Comparison of ENCODE assay signal across 6 cellular contexts in genomic region chr5:176193636-176194035, GRCh38. TPM values are rescaled to one million over a fixed set of nuclear protein-coding genes. Genes with fewer than 3 reads are reported as not detected.
DNase-seq lines count a peak whose midpoint lies in the region; ATAC-seq and TF ChIP-seq lines count a peak whose summit lies in the region.
"Not testable (repeated sequence)": the region's sequence is repeated elsewhere in the genome, so short reads cannot be mapped to it uniquely, and the experiment has no call there.

No MANE protein-coding gene starts in this region.

- H3K4me3 ChIP-seq in KMS-11 (IDR thresholded peaks at IDR 0.05; ENCODE audit: insufficient read depth, low read depth, low read length); endodermal cell (ENCODE audit: low read length); neuronal stem cell (ENCODE audit: low read length in 2 of 2): not testable (repeated sequence)

- H3K4me1 Mint-ChIP-seq in T-helper 17 cell (peaks cover 15% of the 10 kb centered on the region), endodermal cell (peaks cover 12% of the 10 kb centered on the region)
- H3K4me1 Mint-ChIP-seq in activated naive CD4-positive, alpha-beta T cell treated with anti-CD3 and anti-CD28 coated beads, Interleukin-2, amount 50 U/mL, for 24 hours: not testable (repeated sequence)

- not testable (repeated sequence) for H2BK120ac ChIP-seq in neuronal stem cell (ENCODE audit: low read depth, low read length)

- H3K4me1 ChIP-seq in KMS-11 (ENCODE audit: low read depth, poor library complexity, severe bottlenecking); endodermal cell (ENCODE audit: control insufficient read depth, insufficient read depth, low read length); neuronal stem cell (ENCODE audit: control insufficient read depth in 2 of 2, insufficient read depth in 1 of 2, low read depth in 1 of 2, low read length in 2 of 2): not testable (repeated sequence)

- H3K4ac ChIP-seq in neuronal stem cell (ENCODE audit: low read length): not testable (repeated sequence)

- not testable (repeated sequence) for H3K36me3 Mint-ChIP-seq in T-helper 17 cell (ENCODE audit: low read depth); activated naive CD4-positive, alpha-beta T cell treated with anti-CD3 and anti-CD28 coated beads, Interleukin-2, amount 50 U/mL, for 24 hours; endodermal cell (ENCODE audit: low read depth)

- peak overlapping the region; percentile 71; the same call in 1 of the 2 replicates for H3K9ac ChIP-seq in KMS-11
- H3K9ac ChIP-seq in endodermal cell (ENCODE audit: extremely low read depth, low read length, poor library complexity, severe bottlenecking); neuronal stem cell (ENCODE audit: low read depth, low read length, poor library complexity): not testable (repeated sequence)

- peak overlapping the region; percentile 48; the same call in 1 of the 2 replicates for H3K4me2 ChIP-seq in KMS-11
- H3K4me2 ChIP-seq in neuronal stem cell (ENCODE audit: insufficient read depth, low read length, poor library complexity, severe bottlenecking): not testable (repeated sequence)

- not testable (repeated sequence) for TF ChIP-seq CTCF in KMS-11 (conservative IDR thresholded peaks at IDR 0.05; ENCODE audit: low read depth, low read length); endodermal cell (conservative IDR thresholded peaks at IDR 0.05)

- H3K27ac ChIP-seq in KMS-11: peak overlapping the region; percentile 75
- not testable (repeated sequence) for H3K27ac ChIP-seq in endodermal cell (ENCODE audit: low read depth, low read length); neuronal stem cell (replicated peaks; ENCODE audit: low read length)

- not testable (repeated sequence) for H3K18ac ChIP-seq in neuronal stem cell (ENCODE audit: low read length)

- peaks cover 15% of the 10 kb centered on the region for H3K79me2 ChIP-seq in KMS-11 (ENCODE audit: insufficient read depth, low read depth)

- H3K14ac ChIP-seq in neuronal stem cell (ENCODE audit: low read length): not testable (repeated sequence)

- WGBS in endodermal cell (ENCODE audit: insufficient coverage in 1 of 2, insufficient read length in 1 of 2), 2 experiments: 70 to 87% methylated on average over 2 to 17 of the region's 17 CpGs
- no CpG with 5 or more reads among the region's 17 CpGs for WGBS in neuronal stem cell (ENCODE audit: extremely low coverage in 2 of 2, insufficient read length in 2 of 2, insufficient replicate concordance in 1 of 2), 2 donors

- not testable (repeated sequence) for H4K20me1 ChIP-seq in KMS-11 (ENCODE audit: insufficient read depth)

- H3K9me3 Mint-ChIP-seq in activated naive CD4-positive, alpha-beta T cell treated with anti-CD3 and anti-CD28 coated beads, Interleukin-2, amount 50 U/mL, for 24 hours; endodermal cell: not testable (repeated sequence)

- ATAC-seq in T-helper 17 cell: not testable (repeated sequence)

- H3K27me3 Mint-ChIP-seq in T-helper 17 cell (peaks cover 11% of the 10 kb centered on the region), endodermal cell (ENCODE audit: insufficient read depth) (peaks cover 32% of the 10 kb centered on the region)
- H3K27me3 Mint-ChIP-seq in activated naive CD4-positive, alpha-beta T cell treated with anti-CD3 and anti-CD28 coated beads, Interleukin-2, amount 50 U/mL, for 24 hours: not testable (repeated sequence)

- not testable (repeated sequence) for H3K27me3 ChIP-seq in KMS-11 (ENCODE audit: insufficient read depth, low read depth); endodermal cell (ENCODE audit: control insufficient read depth, insufficient read depth, low read length, poor library complexity, severe bottlenecking)
- peaks cover 1 to 49% (median 17%) of the 10 kb centered on the region in 3 experiments for H3K27me3 ChIP-seq in neuronal stem cell (ENCODE audit: control insufficient read depth in 3 of 3, insufficient read depth in 3 of 3, low read depth in 1 of 3, low read length in 3 of 3)

- not testable (repeated sequence) for H3K79me1 ChIP-seq in neuronal stem cell (ENCODE audit: low read depth, low read length)

- H3K23ac ChIP-seq in neuronal stem cell (ENCODE audit: low read depth, low read length, poor library complexity): not testable (repeated sequence)

- H3K9me3 ChIP-seq in T-helper 17 cell (ENCODE audit: control insufficient read depth, low read length, poor library complexity, severe bottlenecking); endodermal cell (ENCODE audit: control insufficient read depth, low read length); neuronal stem cell (replicated peaks in 1 of 2; ENCODE audit: control insufficient read depth in 2 of 2, insufficient read depth in 1 of 2, low read depth in 1 of 2, low read length in 2 of 2): not testable (repeated sequence)

- not testable (repeated sequence) for H4K8ac ChIP-seq in neuronal stem cell (ENCODE audit: low read depth, low read length)

- not testable (repeated sequence) for H2BK15ac ChIP-seq in neuronal stem cell (ENCODE audit: low read length)

- peak; percentile 43 for DNase-seq in DMS53 (lab: John Stamatoyannopoulos, UW)
- DNase-seq in T-helper 17 cell; neuronal stem cell (ENCODE audit: low spot score): not testable (repeated sequence)
- peak; percentile 38 for DNase-seq in endodermal cell

- H4K91ac ChIP-seq in neuronal stem cell (ENCODE audit: low read depth, low read length, poor library complexity): not testable (repeated sequence)

- not testable (repeated sequence) for H3K27ac Mint-ChIP-seq in T-helper 17 cell; activated naive CD4-positive, alpha-beta T cell treated with anti-CD3 and anti-CD28 coated beads, Interleukin-2, amount 50 U/mL, for 24 hours; endodermal cell

- H2BK12ac ChIP-seq in neuronal stem cell (ENCODE audit: low read length): not testable (repeated sequence)

- H2AFZ ChIP-seq in KMS-11 (ENCODE audit: low read depth): not testable (repeated sequence)
- peak overlapping the region; percentile 45 for H2AFZ ChIP-seq in neuronal stem cell (ENCODE audit: low read length)

- H2AK5ac ChIP-seq in neuronal stem cell (ENCODE audit: low read depth, low read length): not testable (repeated sequence)

- not testable (repeated sequence) for H2BK5ac ChIP-seq in neuronal stem cell (ENCODE audit: low read length)

- not testable (repeated sequence) for H3K36me3 ChIP-seq in KMS-11 (ENCODE audit: insufficient read depth); endodermal cell (ENCODE audit: control insufficient read depth, insufficient read depth, low read length); neuronal stem cell (replicated peaks in 1 of 2; ENCODE audit: control insufficient read depth in 2 of 2, insufficient read depth in 2 of 2, low read length in 2 of 2)

- peak overlapping the region; percentile 77 for H3K4me3 Mint-ChIP-seq in T-helper 17 cell
- H3K4me3 Mint-ChIP-seq in activated naive CD4-positive, alpha-beta T cell treated with anti-CD3 and anti-CD28 coated beads, Interleukin-2, amount 50 U/mL, for 24 hours: peak overlapping the region; percentile 47
- not testable (repeated sequence) for H3K4me3 Mint-ChIP-seq in endodermal cell

RNA-seq across cellular contexts. Expression of gene SIMC1, which starts 44.6 kb away (rescaled TPM):
- 10 to 100 TPM; 21.9 to 22.6 TPM for total RNA-seq in T-helper 17 cell
- 10 to 100 TPM; 23.5 to 35.8 TPM for total RNA-seq in endodermal cell
- 37.2 TPM for polyA plus RNA-seq in endodermal cell (2013, experiment 1 of 2)
- 36.2 TPM for polyA plus RNA-seq in endodermal cell (2013, experiment 2 of 2)
- 20.4 TPM for polyA plus RNA-seq in neuronal stem cell (2013, experiment 1 of 2)
- polyA plus RNA-seq in neuronal stem cell (2013, experiment 2 of 2): 20.9 TPM
